In genomic region chr11:6481924-6482275, GRCh38 we compare ENCODE assay signal across 8 cellular contexts. TPM values are rescaled to one million over a fixed set of nuclear protein-coding genes. Genes with fewer than 3 reads are reported as not detected.
DNase-seq lines count a peak whose midpoint lies in the region; ATAC-seq and TF ChIP-seq lines count a peak whose summit lies in the region.

No MANE protein-coding gene starts in this region.

- no peaks in the 10 kb centered on the region for H3K27me3 Mint-ChIP-seq in IgD-negative memory B cell

- H3K27ac Mint-ChIP-seq in IgD-negative memory B cell, result peak overlapping the region; percentile 77 to 98 (median 94)

- H3K4me3 ChIP-seq in choroid plexus epithelial cell (ENCODE audit: low read depth, low read length) (peak overlapping the region; percentile 75), mucosa of descending colon (peak overlapping the region; percentile 50)

- no peaks in the 10 kb centered on the region for H3K9me3 Mint-ChIP-seq in IgD-negative memory B cell

- no peak for TF ChIP-seq CTCF in choroid plexus epithelial cell (conservative IDR thresholded peaks at IDR 0.05; ENCODE audit: low read depth, low read length)
- TF ChIP-seq CTCF in mucosa of descending colon (IDR thresholded peaks at IDR 0.05), result no peak

- H3K4me1 Mint-ChIP-seq in IgD-negative memory B cell, result peaks cover 28 to 31% (median 30%) of the 10 kb centered on the region in 3 donors

- H3K4me1 ChIP-seq in mucosa of descending colon (ENCODE audit: low read depth), result peaks cover 41% of the 10 kb centered on the region

- no peaks in the 10 kb centered on the region for H3K36me3 Mint-ChIP-seq in IgD-negative memory B cell

- peak overlapping the region; percentile 89 to 98 (median 95) for H3K4me3 Mint-ChIP-seq in IgD-negative memory B cell

- DNase-seq in choroid plexus epithelial cell (ENCODE audit: low read depth), result peak; percentile 33
- no peak for DNase-seq in mucosa of descending colon
- no peak for DNase-seq in A172 (ENCODE audit: low spot score)
- no peak for DNase-seq in GF-D8 (lab: John Stamatoyannopoulos, UW)
- DNase-seq in AG08395 (ENCODE audit: low spot score), result no peak

- ATAC-seq in GM18511 (IDR thresholded peaks at IDR 0.05; ENCODE audit: unreplicated experiment) (peak; percentile 2), mucosa of descending colon (peak; percentile 30), GM18519 (IDR thresholded peaks at IDR 0.05; ENCODE audit: low FRiP score, unreplicated experiment) (no peak)

- H3K9me3 ChIP-seq in mucosa of descending colon, result no peaks in the 10 kb centered on the region

- H3K36me3 ChIP-seq in mucosa of descending colon (ENCODE audit: low read depth), result peaks cover 5% of the 10 kb centered on the region

- intact Hi-C loops in mucosa of descending colon (cut with DNase I, micrococcal nuclease), result no loop called here

RNA-seq across cellular contexts. Expression of gene TIMM10B, which starts 0.6 kb away (rescaled TPM):
- 25.4 TPM for polyA plus RNA-seq in IgD-negative memory B cell
- total RNA-seq in mucosa of descending colon, result 10 to 100 TPM; 36.9 to 42.4 (median 41.0) TPM
- total RNA-seq in A172 (2014; rRNA removed; shearing (Covaris generic)), result 32.4 and 58.1 TPM in 2 replicates

RNA-seq across cellular contexts. Expression of gene ARFIP2, which starts 0.8 kb away (rescaled TPM):
- polyA plus RNA-seq in IgD-negative memory B cell, result 36.3 TPM
- total RNA-seq in mucosa of descending colon, result 10 to 100 TPM; 52.7 to 85.0 (median 76.6) TPM
- 68.6 and 68.7 TPM in 2 replicates for total RNA-seq in A172 (2014; rRNA removed; shearing (Covaris generic))

RNA-seq across cellular contexts. Expression of gene TRIM3, which starts 8.2 kb away (rescaled TPM):
- 0.61 TPM for polyA plus RNA-seq in IgD-negative memory B cell
- 10 to 100 TPM; 28.0 to 57.8 (median 48.4) TPM for total RNA-seq in mucosa of descending colon
- 27.3 and 32.8 TPM in 2 replicates for total RNA-seq in A172 (2014; rRNA removed; shearing (Covaris generic))

RNA-seq across cellular contexts. Expression of gene DNHD1, which starts 15.2 kb away (rescaled TPM):
- 1.9 TPM for polyA plus RNA-seq in IgD-negative memory B cell
- total RNA-seq in mucosa of descending colon, result 10 to 100 TPM; 12.9 to 17.7 (median 15.5) TPM
- total RNA-seq in A172 (2014; rRNA removed; shearing (Covaris generic)), result 1.9 and 3.0 TPM in 2 replicates

RNA-seq across cellular contexts. Expression of gene HPX, which starts 41.1 kb away (rescaled TPM):
- polyA plus RNA-seq in IgD-negative memory B cell, result 0.46 TPM
- total RNA-seq in mucosa of descending colon, result 1 to 10 TPM; 2.0 to 7.0 (median 2.3) TPM
- total RNA-seq in A172 (2014; rRNA removed; shearing (Covaris generic)), result 0.14 and 0.74 TPM in 2 replicates
